Comparison of ENCODE assay signal across 20 cellular contexts in genomic region chr11:129392995-129393394, GRCh38. TPM values are rescaled to one million over a fixed set of nuclear protein-coding genes. Genes with fewer than 3 reads are reported as not detected.
"Had no signal": no experiment of that assay in that cellular context is flagged by ENCODE, and none has a peak within 500 bp of the region (broad histone marks: within the 10 kb centered on the region; RNA-seq: fewer than 3 reads in every experiment).

No MANE protein-coding gene starts in this region.

- H3K4me1 ChIP-seq: SJSA1 had no signal

- FAIRE-seq: RCC 7860 had no signal

- H3K9me3 ChIP-seq: MG63, SJSA1 had no signal

- H3K36me3 ChIP-seq: MG63, SJSA1 had no signal

- DNase-seq: Karpas-422, KG1, MG63, NCI-H1092 treated with DMSO at 0.1 percent for 48 hours, NCI-H1436, NCI-H187, NCI-H2029, NCI-H2227 treated with DMSO at 0.1 percent for 48 hours, NCI-H446, NCI-H510A, NCI-H524 treated with DMSO at 0.1 percent for 48 hours, NCI-H69, NCI-H774, Right ventricle myocardium superior, RPMI8226, SIG-M5 had no signal

- H3K4me3 ChIP-seq: MG63, SJSA1, SK-N-MC had no signal

- H3K27ac ChIP-seq: SJSA1, SK-N-MC had no signal

- H3K27me3 ChIP-seq: MG63, SJSA1 had no signal

RNA-seq across cellular contexts. Expression of gene BARX2, which starts 17.3 kb away (rescaled TPM):
- total RNA-seq: HT1080, Right ventricle myocardium superior, SJSA1 had no signal
